ENCODE assay signal across 24 cellular contexts in genomic region chr2:17533546-17533945, GRCh38. TPM values are rescaled to one million over a fixed set of nuclear protein-coding genes. Genes with fewer than 3 reads are reported as not detected.
"Had no signal": no experiment of that assay in that cellular context is flagged by ENCODE, and none has a peak within 500 bp of the region (broad histone marks: within the 10 kb centered on the region; RNA-seq: fewer than 3 reads in every experiment).

No MANE protein-coding gene starts in this region.

- H3K9me3 ChIP-seq: colonic mucosa, esophagus muscularis mucosa, esophagus squamous epithelium, gastrocnemius medialis, gastroesophageal sphincter, heart left ventricle, heart right ventricle had no signal

- H3K27me3 ChIP-seq: colonic mucosa, esophagus muscularis mucosa, foreskin keratinocyte had no signal

- H3K4me1 ChIP-seq: colonic mucosa had no signal

- DNase-seq: colonic mucosa; cortex of kidney; dermis blood vessel endothelial cell; dorsolateral prefrontal cortex; effector CD4-positive, alpha-beta T cell; effector CD8-positive, alpha-beta T cell; effector memory CD4-positive, alpha-beta T cell; effector memory CD8-positive, alpha-beta T cell; endodermal cell; erythroblast; esophagus squamous epithelium; foreskin fibroblast; foreskin keratinocyte; foreskin melanocyte; gastrocnemius medialis; glutamatergic neuron; head of caudate nucleus; heart left ventricle; heart right ventricle had no signal

- H3K4me3 ChIP-seq: colonic mucosa, coronary artery, dorsolateral prefrontal cortex, esophagus muscularis mucosa, esophagus squamous epithelium, gastrocnemius medialis, gastroesophageal sphincter, heart left ventricle, heart right ventricle had no signal

- H3K27ac ChIP-seq: colonic mucosa, coronary artery, dorsolateral prefrontal cortex, epithelial cell of prostate, esophagus muscularis mucosa, esophagus squamous epithelium, foreskin keratinocyte, gastrocnemius medialis, gastroesophageal sphincter, heart left ventricle, heart right ventricle had no signal

- H3K36me3 ChIP-seq: colonic mucosa, esophagus muscularis mucosa, esophagus squamous epithelium, gastrocnemius medialis, gastroesophageal sphincter, heart left ventricle, heart right ventricle had no signal

RNA-seq across cellular contexts. Expression of gene VSNL1, which starts 7.0 kb away (rescaled TPM):
- polyA plus RNA-seq: endothelial cell of umbilical vein had no signal

RNA-seq across cellular contexts. Expression of gene RAD51AP2, which starts 15.3 kb away (rescaled TPM):
- polyA plus RNA-seq: endothelial cell of umbilical vein had no signal
